Comparison of ENCODE assay signal across 1 cellular context in the genomic region with DNA sequence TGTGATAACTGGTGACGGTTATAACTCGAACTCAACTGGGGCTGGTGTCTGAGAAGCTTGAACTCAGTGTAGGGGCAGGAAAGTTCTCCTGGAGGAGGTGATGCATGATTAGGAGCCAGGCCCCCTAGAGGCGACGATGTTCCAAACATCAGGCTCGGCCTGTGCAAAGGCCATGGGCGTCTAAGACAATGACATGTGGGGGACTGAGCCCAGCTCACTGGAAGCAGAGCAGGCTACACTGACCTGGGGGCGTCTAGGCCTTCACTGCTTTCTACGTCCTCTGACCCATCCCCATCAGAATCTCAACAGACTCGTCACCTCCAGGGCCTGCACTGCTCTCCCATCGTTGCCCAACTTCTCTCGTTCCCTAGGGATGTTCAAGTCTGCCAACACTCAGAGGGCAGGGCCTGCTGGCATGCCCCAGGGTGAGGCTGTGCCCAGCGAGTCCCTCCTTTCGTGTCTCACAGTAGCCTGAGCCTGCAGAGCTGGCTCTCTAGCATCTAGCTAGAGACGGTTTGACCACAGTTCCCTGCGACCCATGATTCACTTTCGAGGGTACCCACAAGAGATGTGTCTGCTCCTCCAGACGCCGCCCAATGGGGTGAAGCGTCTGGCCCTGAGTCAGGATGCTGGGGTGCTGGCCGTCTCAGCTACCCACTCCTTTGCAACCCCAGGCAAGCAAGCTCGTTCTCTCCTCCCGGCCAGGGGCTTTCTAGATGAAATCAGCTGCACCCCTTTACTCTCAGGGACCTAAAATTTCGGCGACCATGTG.
TF ChIP-seq lines count a peak whose summit lies in the region.

No MANE protein-coding gene starts in this region.

TF ChIP-seq in HepG2, 621 proteins besides CTCF, POLR2A, EP300 and RAD21 (continued from another document and continues in another):
- 0 out of 2 replicates have a peak, but pooled peaks have one; percentile 37 for TF ChIP-seq ZBTB8A (CRISPR knock-in tag; IDR thresholded peaks at IDR 0.05; ENCODE audit: borderline replicate concordance, low read depth)
- no peak for TF ChIP-seq ZNF451 (CRISPR knock-in tag; IDR thresholded peaks at IDR 0.05)
- TF ChIP-seq ZNF577 (CRISPR knock-in tag; IDR thresholded peaks at IDR 0.05; ENCODE audit: borderline replicate concordance, low read depth): no peak
- TF ChIP-seq KDM3A (CRISPR knock-in tag; IDR thresholded peaks at IDR 0.05; ENCODE audit: low read depth): no peak
- TF ChIP-seq, protein P1, sequence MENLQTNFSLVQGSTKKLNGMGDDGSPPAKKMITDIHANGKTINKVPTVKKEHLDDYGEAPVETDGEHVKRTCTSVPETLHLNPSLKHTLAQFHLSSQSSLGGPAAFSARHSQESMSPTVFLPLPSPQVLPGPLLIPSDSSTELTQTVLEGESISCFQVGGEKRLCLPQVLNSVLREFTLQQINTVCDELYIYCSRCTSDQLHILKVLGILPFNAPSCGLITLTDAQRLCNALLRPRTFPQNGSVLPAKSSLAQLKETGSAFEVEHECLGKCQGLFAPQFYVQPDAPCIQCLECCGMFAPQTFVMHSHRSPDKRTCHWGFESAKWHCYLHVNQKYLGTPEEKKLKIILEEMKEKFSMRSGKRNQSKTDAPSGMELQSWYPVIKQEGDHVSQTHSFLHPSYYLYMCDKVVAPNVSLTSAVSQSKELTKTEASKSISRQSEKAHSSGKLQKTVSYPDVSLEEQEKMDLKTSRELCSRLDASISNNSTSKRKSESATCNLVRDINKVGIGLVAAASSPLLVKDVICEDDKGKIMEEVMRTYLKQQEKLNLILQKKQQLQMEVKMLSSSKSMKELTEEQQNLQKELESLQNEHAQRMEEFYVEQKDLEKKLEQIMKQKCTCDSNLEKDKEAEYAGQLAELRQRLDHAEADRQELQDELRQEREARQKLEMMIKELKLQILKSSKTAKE (CRISPR knock-in tag; IDR thresholded peaks at IDR 0.05; ENCODE audit: borderline replicate concordance): no peak
- TF ChIP-seq ZNF777 (CRISPR knock-in tag; IDR thresholded peaks at IDR 0.05): peak; percentile 33; the same call in 1 of the 2 replicates
- no peak for TF ChIP-seq ZNF546 (CRISPR knock-in tag; conservative IDR thresholded peaks at IDR 0.05)
- no peak for TF ChIP-seq NAIF1 (CRISPR knock-in tag; IDR thresholded peaks at IDR 0.05; ENCODE audit: borderline replicate concordance)
- TF ChIP-seq FOXP1 (IDR thresholded peaks at IDR 0.05): no peak
- no peak for TF ChIP-seq FOXP1 (CRISPR knock-in tag; IDR thresholded peaks at IDR 0.05)
- no peak for TF ChIP-seq POLR2AphosphoS2 (IDR thresholded peaks at IDR 0.05; ENCODE audit: low read depth, low read length)
- TF ChIP-seq, protein P2, sequence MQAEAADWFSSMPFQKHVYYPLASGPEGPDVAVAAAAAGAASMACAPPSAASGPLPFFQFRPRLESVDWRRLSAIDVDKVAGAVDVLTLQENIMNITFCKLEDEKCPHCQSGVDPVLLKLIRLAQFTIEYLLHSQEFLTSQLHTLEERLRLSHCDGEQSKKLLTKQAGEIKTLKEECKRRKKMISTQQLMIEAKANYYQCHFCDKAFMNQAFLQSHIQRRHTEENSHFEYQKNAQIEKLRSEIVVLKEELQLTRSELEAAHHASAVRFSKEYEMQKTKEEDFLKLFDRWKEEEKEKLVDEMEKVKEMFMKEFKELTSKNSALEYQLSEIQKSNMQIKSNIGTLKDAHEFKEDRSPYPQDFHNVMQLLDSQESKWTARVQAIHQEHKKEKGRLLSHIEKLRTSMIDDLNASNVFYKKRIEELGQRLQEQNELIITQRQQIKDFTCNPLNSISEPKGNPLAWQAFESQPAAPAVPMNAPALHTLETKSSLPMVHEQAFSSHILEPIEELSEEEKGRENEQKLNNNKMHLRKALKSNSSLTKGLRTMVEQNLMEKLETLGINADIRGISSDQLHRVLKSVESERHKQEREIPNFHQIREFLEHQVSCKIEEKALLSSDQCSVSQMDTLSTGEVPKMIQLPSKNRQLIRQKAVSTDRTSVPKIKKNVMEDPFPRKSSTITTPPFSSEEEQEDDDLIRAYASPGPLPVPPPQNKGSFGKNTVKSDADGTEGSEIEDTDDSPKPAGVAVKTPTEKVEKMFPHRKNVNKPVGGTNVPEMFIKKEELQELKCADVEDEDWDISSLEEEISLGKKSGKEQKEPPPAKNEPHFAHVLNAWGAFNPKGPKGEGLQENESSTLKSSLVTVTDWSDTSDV (CRISPR knock-in tag; IDR thresholded peaks at IDR 0.05): no peak
- no peak for TF ChIP-seq FLYWCH1 (CRISPR knock-in tag; IDR thresholded peaks at IDR 0.05)
- TF ChIP-seq ZNF7 (CRISPR knock-in tag; IDR thresholded peaks at IDR 0.05): no peak
- TF ChIP-seq, protein P3, sequence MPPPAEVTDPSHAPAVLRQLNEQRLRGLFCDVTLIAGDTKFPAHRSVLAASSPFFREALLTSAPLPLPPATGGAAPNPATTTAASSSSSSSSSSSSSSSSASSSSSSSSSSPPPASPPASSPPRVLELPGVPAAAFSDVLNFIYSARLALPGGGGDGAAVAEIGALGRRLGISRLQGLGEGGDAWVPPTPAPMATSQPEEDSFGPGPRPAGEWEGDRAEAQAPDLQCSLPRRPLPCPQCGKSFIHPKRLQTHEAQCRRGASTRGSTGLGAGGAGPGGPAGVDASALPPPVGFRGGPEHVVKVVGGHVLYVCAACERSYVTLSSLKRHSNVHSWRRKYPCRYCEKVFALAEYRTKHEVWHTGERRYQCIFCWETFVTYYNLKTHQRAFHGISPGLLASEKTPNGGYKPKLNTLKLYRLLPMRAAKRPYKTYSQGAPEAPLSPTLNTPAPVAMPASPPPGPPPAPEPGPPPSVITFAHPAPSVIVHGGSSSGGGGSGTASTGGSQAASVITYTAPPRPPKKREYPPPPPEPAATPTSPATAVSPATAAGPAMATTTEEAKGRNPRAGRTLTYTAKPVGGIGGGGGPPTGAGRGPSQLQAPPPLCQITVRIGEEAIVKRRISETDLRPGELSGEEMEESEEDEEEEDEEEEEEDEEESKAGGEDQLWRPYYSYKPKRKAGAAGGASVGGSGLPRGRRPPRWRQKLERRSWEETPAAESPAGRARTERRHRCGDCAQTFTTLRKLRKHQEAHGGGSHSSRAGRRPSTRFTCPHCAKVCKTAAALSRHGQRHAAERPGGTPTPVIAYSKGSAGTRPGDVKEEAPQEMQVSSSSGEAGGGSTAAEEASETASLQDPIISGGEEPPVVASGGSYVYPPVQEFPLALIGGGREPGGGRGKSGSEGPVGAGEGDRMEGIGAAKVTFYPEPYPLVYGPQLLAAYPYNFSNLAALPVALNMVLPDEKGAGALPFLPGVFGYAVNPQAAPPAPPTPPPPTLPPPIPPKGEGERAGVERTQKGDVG (CRISPR knock-in tag; IDR thresholded peaks at IDR 0.05; ENCODE audit: borderline replicate concordance): no peak
- TF ChIP-seq, protein P4, sequence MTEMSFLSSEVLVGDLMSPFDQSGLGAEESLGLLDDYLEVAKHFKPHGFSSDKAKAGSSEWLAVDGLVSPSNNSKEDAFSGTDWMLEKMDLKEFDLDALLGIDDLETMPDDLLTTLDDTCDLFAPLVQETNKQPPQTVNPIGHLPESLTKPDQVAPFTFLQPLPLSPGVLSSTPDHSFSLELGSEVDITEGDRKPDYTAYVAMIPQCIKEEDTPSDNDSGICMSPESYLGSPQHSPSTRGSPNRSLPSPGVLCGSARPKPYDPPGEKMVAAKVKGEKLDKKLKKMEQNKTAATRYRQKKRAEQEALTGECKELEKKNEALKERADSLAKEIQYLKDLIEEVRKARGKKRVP (CRISPR knock-in tag; IDR thresholded peaks at IDR 0.05): no peak
- no peak for TF ChIP-seq ZNF605 (CRISPR knock-in tag; IDR thresholded peaks at IDR 0.05)
- TF ChIP-seq ZZZ3 (CRISPR knock-in tag; IDR thresholded peaks at IDR 0.05; ENCODE audit: borderline replicate concordance): no peak
- no peak for TF ChIP-seq MAFG (CRISPR knock-in tag; IDR thresholded peaks at IDR 0.05)
- no peak for TF ChIP-seq ZMAT3 (CRISPR knock-in tag; conservative IDR thresholded peaks at IDR 0.05)
- TF ChIP-seq ZNF431 (CRISPR knock-in tag; IDR thresholded peaks at IDR 0.05; ENCODE audit: borderline replicate concordance, low read depth): no peak
- TF ChIP-seq ZNF773 (CRISPR knock-in tag; IDR thresholded peaks at IDR 0.05; ENCODE audit: borderline replicate concordance): no peak
- TF ChIP-seq, protein P5, sequence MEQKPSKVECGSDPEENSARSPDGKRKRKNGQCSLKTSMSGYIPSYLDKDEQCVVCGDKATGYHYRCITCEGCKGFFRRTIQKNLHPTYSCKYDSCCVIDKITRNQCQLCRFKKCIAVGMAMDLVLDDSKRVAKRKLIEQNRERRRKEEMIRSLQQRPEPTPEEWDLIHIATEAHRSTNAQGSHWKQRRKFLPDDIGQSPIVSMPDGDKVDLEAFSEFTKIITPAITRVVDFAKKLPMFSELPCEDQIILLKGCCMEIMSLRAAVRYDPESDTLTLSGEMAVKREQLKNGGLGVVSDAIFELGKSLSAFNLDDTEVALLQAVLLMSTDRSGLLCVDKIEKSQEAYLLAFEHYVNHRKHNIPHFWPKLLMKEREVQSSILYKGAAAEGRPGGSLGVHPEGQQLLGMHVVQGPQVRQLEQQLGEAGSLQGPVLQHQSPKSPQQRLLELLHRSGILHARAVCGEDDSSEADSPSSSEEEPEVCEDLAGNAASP (CRISPR knock-in tag; IDR thresholded peaks at IDR 0.05; ENCODE audit: borderline replicate concordance): no peak
- no peak for TF ChIP-seq FOXA3 (CRISPR knock-in tag; IDR thresholded peaks at IDR 0.05)
- TF ChIP-seq RFX5 (IDR thresholded peaks at IDR 0.05; ENCODE audit: low read depth, low read length): no peak
- TF ChIP-seq TEAD2 (CRISPR knock-in tag; IDR thresholded peaks at IDR 0.05): no peak
- no peak for TF ChIP-seq NFIB (CRISPR knock-in tag; IDR thresholded peaks at IDR 0.05; ENCODE audit: borderline replicate concordance)
- TF ChIP-seq ZNF713 (CRISPR knock-in tag; IDR thresholded peaks at IDR 0.05): no peak
- TF ChIP-seq SIX1 (CRISPR knock-in tag; IDR thresholded peaks at IDR 0.05; ENCODE audit: borderline replicate concordance): no peak
- no peak for TF ChIP-seq FOXO1 (CRISPR knock-in tag; IDR thresholded peaks at IDR 0.05)
- TF ChIP-seq RFX1 (IDR thresholded peaks at IDR 0.05): no peak
- TF ChIP-seq JDP2 (CRISPR knock-in tag; IDR thresholded peaks at IDR 0.05; ENCODE audit: borderline replicate concordance): no peak
- no peak for TF ChIP-seq PRMT3 (CRISPR knock-in tag; IDR thresholded peaks at IDR 0.05; ENCODE audit: borderline replicate concordance, low read depth)
- peak; percentile 36; the same call in 1 of the 2 replicates for TF ChIP-seq HNF4G (IDR thresholded peaks at IDR 0.05; ENCODE audit: borderline replicate concordance, low read depth, low read length)
- no peak for TF ChIP-seq HNF4G (CRISPR knock-in tag; IDR thresholded peaks at IDR 0.05; ENCODE audit: borderline replicate concordance, low read depth)
- TF ChIP-seq U2AF1 (optimal IDR thresholded peaks at IDR 0.05; ENCODE audit: low read depth, low read length): no peak
- TF ChIP-seq, protein P6, sequence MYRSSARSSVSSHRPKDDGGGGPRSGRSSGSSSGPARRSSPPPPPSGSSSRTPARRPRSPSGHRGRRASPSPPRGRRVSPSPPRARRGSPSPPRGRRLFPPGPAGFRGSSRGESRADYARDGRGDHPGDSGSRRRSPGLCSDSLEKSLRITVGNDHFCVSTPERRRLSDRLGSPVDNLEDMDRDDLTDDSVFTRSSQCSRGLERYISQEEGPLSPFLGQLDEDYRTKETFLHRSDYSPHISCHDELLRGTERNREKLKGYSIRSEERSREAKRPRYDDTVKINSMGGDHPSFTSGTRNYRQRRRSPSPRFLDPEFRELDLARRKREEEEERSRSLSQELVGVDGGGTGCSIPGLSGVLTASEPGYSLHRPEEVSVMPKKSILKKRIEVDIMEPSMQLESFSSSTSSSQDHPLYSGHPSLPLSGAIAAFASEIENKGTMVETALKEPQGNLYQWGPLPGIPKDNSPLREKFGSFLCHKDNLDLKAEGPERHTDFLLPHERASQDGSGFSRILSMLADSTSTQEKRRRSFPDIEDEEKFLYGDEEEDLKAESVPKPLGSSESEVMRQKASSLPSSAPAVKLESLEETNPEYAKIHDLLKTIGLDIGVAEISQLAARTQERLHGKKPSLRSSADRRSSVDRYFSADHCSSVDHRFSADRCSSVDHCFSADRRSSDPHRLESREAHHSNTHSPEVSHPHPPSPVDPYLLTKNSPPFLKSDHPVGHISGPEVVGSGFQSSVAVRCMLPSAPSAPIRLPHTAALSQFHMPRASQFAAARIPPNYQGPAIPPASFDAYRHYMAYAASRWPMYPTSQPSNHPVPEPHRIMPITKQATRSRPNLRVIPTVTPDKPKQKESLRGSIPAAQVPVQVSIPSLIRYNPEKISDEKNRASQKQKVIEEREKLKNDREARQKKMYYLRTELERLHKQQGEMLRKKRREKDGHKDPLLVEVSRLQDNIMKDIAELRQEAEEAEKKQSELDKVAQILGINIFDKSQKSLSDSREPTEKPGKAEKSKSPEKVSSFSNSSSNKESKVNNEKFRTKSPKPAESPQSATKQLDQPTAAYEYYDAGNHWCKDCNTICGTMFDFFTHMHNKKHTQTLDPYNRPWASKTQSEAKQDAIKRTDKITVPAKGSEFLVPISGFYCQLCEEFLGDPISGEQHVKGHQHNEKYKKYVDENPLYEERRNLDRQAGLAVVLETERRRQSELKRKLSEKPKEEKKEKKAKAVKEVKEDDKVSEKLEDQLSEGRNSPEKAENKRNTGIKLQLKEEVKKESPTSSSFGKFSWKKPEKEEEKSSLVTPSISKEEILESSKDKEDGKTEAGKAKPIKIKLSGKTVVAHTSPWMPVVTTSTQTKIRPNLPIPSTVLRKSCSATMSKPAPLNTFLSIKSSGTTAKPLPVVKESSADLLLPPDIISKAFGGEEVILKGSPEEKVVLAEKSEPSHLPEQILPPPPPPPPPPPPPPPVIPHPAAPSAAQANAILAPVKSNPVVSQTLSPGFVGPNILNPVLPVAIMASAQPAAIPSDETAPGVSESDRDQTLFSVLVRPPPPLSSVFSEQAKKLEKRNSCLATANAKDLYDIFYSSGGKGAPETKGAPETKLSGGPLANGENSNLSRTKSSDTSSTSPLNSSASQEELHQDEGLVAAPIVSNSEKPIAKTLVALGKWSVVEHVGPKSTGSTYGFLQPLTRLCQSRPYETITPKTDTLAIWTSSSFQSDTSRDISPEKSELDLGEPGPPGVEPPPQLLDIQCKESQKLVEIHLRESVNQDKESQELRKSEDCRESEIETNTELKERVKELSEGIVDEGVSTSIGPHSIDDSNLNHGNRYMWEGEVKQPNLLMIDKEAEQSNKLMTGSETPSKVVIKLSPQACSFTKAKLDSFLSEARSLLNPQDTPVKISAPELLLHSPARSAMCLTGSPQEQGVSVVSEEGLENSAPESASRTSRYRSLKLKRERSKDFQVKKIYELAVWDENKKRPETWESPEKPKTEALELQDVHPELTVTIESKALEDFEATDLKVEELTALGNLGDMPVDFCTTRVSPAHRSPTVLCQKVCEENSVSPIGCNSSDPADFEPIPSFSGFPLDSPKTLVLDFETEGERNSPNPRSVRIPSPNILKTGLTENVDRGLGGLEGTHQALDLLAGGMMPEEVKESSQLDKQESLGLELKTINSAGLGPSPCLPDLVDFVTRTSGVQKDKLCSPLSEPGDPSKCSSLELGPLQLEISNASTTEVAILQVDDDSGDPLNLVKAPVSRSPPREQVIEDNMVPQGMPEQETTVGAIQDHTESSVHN (CRISPR knock-in tag; IDR thresholded peaks at IDR 0.05): 0 out of 2 replicates have a peak, but pooled peaks have one; percentile 17
- no peak for TF ChIP-seq SRF (IDR thresholded peaks at IDR 0.05; ENCODE audit: low read depth, low read length)
